ENCODE assay signal across 1 cellular context in genomic region chr21:32311621-32312020, GRCh38.
TF ChIP-seq lines count a peak whose summit lies in the region.

No MANE protein-coding gene starts in this region.

TF ChIP-seq in K562, 482 proteins besides CTCF, POLR2A, EP300 and RAD21:
- TF ChIP-seq POLR2G (IDR thresholded peaks at IDR 0.05; ENCODE audit: low read depth, low read length) (0 out of 2 replicates have a peak, but pooled peaks have one; percentile 27), POLR2AphosphoS5 (IDR thresholded peaks at IDR 0.05; ENCODE audit: control insufficient read depth, insufficient read depth, low read depth, low read length) (0 out of 2 replicates have a peak, but pooled peaks have one; percentile 21), SPI1 (IDR thresholded peaks at IDR 0.05; ENCODE audit: borderline replicate concordance, low read depth, low read length) (no peak)
